Comparison of ENCODE assay signal across 11 cellular contexts in genomic region chr3:56125358-56126005, GRCh38.
DNase-seq lines count a peak whose midpoint lies in the region; ATAC-seq, FAIRE-seq and TF ChIP-seq lines count a peak whose summit lies in the region.
"Had no signal": no experiment of that assay in that cellular context is flagged by ENCODE, and none has a peak within 500 bp of the region (broad histone marks: within the 10 kb centered on the region; RNA-seq: fewer than 3 reads in every experiment).

No MANE protein-coding gene starts in this region.

- 58 to 62% methylated on average over 5 of the region's 5 CpGs for WGBS in sigmoid colon, 2 donors
- 33 to 39% methylated on average over 5 of the region's 5 CpGs for WGBS in tibial nerve, 2 donors

- no peaks in the 10 kb centered on the region for H3K27me3 ChIP-seq in sigmoid colon
- H3K27me3 ChIP-seq in tibial nerve, result no peaks in the 10 kb centered on the region

- TF ChIP-seq EP300 in sigmoid colon (IDR thresholded peaks at IDR 0.05) (no peak), tibial nerve (IDR thresholded peaks at IDR 0.05) (no peak)

- no peak for ATAC-seq in HG03039 (IDR thresholded peaks at IDR 0.05; ENCODE audit: unreplicated experiment)
- no peak for ATAC-seq in GM21619 (IDR thresholded peaks at IDR 0.05; ENCODE audit: unreplicated experiment)
- ATAC-seq: HCT116 had no signal

- H3K36me3 ChIP-seq in sigmoid colon, result no peaks in the 10 kb centered on the region
- no peaks in the 10 kb centered on the region for H3K36me3 ChIP-seq in tibial nerve
- H3K36me3 ChIP-seq: thoracic aorta had no signal

- TF ChIP-seq CTCF in sigmoid colon (IDR thresholded peaks at IDR 0.05), result no peak
- no peak for TF ChIP-seq CTCF in tibial nerve (IDR thresholded peaks at IDR 0.05)

- TF ChIP-seq POLR2A in sigmoid colon (IDR thresholded peaks at IDR 0.05) (no peak), tibial nerve (IDR thresholded peaks at IDR 0.05) (no peak)

- intact Hi-C loops in sigmoid colon (cut with DNase I), result no loop called here

- no peaks in the 10 kb centered on the region for H3K4me1 ChIP-seq in sigmoid colon
- H3K4me1 ChIP-seq in tibial nerve, result peaks cover 0 to 4% (median 0%) of the 10 kb centered on the region in 4 donors

- H3K27ac ChIP-seq in sigmoid colon (no peak overlapping the region), tibial nerve (no peak overlapping the region)
- H3K27ac ChIP-seq: thoracic aorta had no signal

- DNase-seq in H4 (ENCODE audit: low spot score) (peak; percentile 65), RCC 7860 (ENCODE audit: low spot score) (peak; percentile 44), fibroblast of the conjunctiva (ENCODE audit: low read depth) (peak; percentile 83), sigmoid colon (peak; percentile 75), tibial nerve (ENCODE audit: low spot score in 2 of 2) (no peak)
- no peak for DNase-seq in stimulated activated CD4-positive, alpha-beta T cell treated with anti-CD3 and anti-CD28 coated beads, Interleukin-1b, Interleukin-23, amount 100 ng/mL, for 48 hours
- DNase-seq: Kasumi-1 had no signal

- FAIRE-seq in RCC 7860 (lab: Jason Lieb, UNC), result peak; percentile 77

- H3K9me3 ChIP-seq in sigmoid colon (no peaks in the 10 kb centered on the region), tibial nerve (no peaks in the 10 kb centered on the region)
- H3K9me3 ChIP-seq: thoracic aorta had no signal

- H3K4me3 ChIP-seq in sigmoid colon, result no peak overlapping the region
- no peak overlapping the region for H3K4me3 ChIP-seq in tibial nerve
- H3K4me3 ChIP-seq: thoracic aorta had no signal

Comparison
In these comparisons a context has a peak if more than half of its experiments do, and no peak if none do; other contexts are left out.
1. DNase-seq: peak in H4 (single experiment), RCC 7860 (single experiment), fibroblast of the conjunctiva (single experiment) and sigmoid colon (single experiment); none in stimulated activated CD4-positive, alpha-beta T cell treated with anti-CD3 and anti-CD28 coated beads, Interleukin-1b, Interleukin-23, amount 100 ng/mL, for 48 hours (single experiment) and tibial nerve (0 of 2).